In the genomic region with DNA sequence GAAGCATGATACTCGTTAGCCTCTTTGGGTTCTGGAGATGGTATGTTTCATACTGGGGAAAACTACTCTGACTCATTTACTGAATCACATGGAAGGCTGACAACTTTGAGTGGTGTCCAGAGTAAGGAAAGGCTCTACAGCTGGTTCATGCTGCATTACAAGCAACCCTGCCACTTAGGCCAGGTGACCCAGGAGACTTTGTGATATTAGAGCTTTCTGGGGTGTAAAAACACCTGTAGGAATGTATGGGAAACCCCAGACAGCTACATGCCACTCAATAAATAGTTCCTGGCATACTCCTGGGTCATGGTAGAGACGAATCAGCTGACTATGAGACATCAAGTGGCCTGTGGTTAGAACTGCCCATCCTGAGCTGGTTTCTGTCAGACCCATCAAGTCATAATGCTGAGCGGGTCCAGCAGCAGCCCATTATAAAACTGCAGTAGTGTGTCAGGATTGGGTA, we compare ENCODE assay signal across 23 cellular contexts. TPM values are rescaled to one million over a fixed set of nuclear protein-coding genes. Genes with fewer than 3 reads are reported as not detected.
DNase-seq lines count a peak whose midpoint lies in the region; ATAC-seq and TF ChIP-seq lines count a peak whose summit lies in the region.
"Had no signal": no experiment of that assay in that cellular context is flagged by ENCODE, and none has a peak within 500 bp of the region (broad histone marks: within the 10 kb centered on the region; RNA-seq: fewer than 3 reads in every experiment).

No MANE protein-coding gene starts in this region.

- CTCF ChIA-PET in mammary epithelial cell (lab: Charles Lee; ENCODE audit: low non-redundant PET) (no interaction called here), MCF 10A (lab: Yijun Ruan, JAX) (interaction anchor here (0.6 to 1.1 kb wide), 3 partner anchors 13 to 153 kb away, joined by 3 read pairs; no protein-coding TSS in a partner anchor)

- BruUV-seq in mammary epithelial cell (replicated peaks; lab: Mats Ljungman, UMichigan), result no TSS peak
- BruUV-seq in MCF 10A (replicated peaks; lab: Mats Ljungman, UMichigan), result no TSS peak

- POLR2A ChIA-PET in MCF 10A (lab: Yijun Ruan, JAX), result no interaction called here

- H3K36me3 ChIP-seq in mammary epithelial cell (ENCODE audit: insufficient read depth, low read length) (no peaks in the 10 kb centered on the region), fibroblast of lung (ENCODE audit: control insufficient read depth, insufficient read depth, low read length) (no peaks in the 10 kb centered on the region)
- H3K36me3 ChIP-seq: BE2C, transverse colon had no signal

- H3K9ac ChIP-seq in mammary epithelial cell (ENCODE audit: insufficient read depth, low read length) (no peak overlapping the region), fibroblast of lung (ENCODE audit: insufficient read depth, low read length) (no peak overlapping the region)

- peaks cover 7% of the 10 kb centered on the region for H3K4me1 ChIP-seq in mammary epithelial cell (ENCODE audit: insufficient read depth, low read length)
- H3K4me1 ChIP-seq in fibroblast of lung (ENCODE audit: control insufficient read depth, extremely low read depth, insufficient read depth, low read length), result peaks cover 3% of the 10 kb centered on the region
- H3K4me1 ChIP-seq: BE2C, transverse colon had no signal

- H3K4me3 Mint-ChIP-seq in MCF 10A (ENCODE audit: unreplicated experiment), result no peak overlapping the region
- H3K4me3 Mint-ChIP-seq: activated CD4-positive, alpha-beta T cell treated with anti-CD3 and anti-CD28 coated beads for 36 hours; activated naive CD4-positive, alpha-beta T cell treated with anti-CD3 and anti-CD28 coated beads for 36 hours; memory B cell; naive thymus-derived CD4-positive, alpha-beta T cell; stimulated activated naive CD8-positive, alpha-beta T cell treated with anti-CD3 and anti-CD28 coated beads, Interleukin-15, amount 100 ng/mL, for 72 hours had no signal

- in situ Hi-C loops in mammary epithelial cell (cut with MboI; ENCODE audit: low sequenced_read_pairs in 2 of 2), result no loop called here

- dilution Hi-C loops in mammary epithelial cell (cut with HindIII; ENCODE audit: low sequenced_read_pairs), result loop anchor here (5.0 kb wide), 1 partner anchor 35 kb away; no protein-coding TSS in a partner anchor

- H4K20me1 ChIP-seq in mammary epithelial cell (ENCODE audit: insufficient read depth, low read length), result no peaks in the 10 kb centered on the region
- H4K20me1 ChIP-seq in fibroblast of lung (ENCODE audit: control insufficient read depth, extremely low read depth, insufficient read depth, low read length), result no peaks in the 10 kb centered on the region

- ATAC-seq in SK-N-SH treated with all-trans-retinoic acid at 6 μM for 48 hours, result peak; percentile 40; the same call in 2 of the 3 replicates
- no peak for ATAC-seq in HG03175 (IDR thresholded peaks at IDR 0.05; ENCODE audit: unreplicated experiment)
- ATAC-seq: activated CD4-positive, alpha-beta T cell treated with anti-CD3 and anti-CD28 coated beads for 36 hours; naive thymus-derived CD4-positive, alpha-beta T cell; right cardiac atrium; stimulated activated naive CD8-positive, alpha-beta T cell treated with anti-CD3 and anti-CD28 coated beads, Interleukin-15, amount 100 ng/mL, for 72 hours had no signal

- no peaks in the 10 kb centered on the region for H3K4me1 Mint-ChIP-seq in MCF 10A (ENCODE audit: insufficient read depth, unreplicated experiment)
- H3K4me1 Mint-ChIP-seq: activated CD4-positive, alpha-beta T cell treated with anti-CD3 and anti-CD28 coated beads for 36 hours; memory B cell; naive thymus-derived CD4-positive, alpha-beta T cell; stimulated activated naive CD8-positive, alpha-beta T cell treated with anti-CD3 and anti-CD28 coated beads, Interleukin-15, amount 100 ng/mL, for 72 hours had no signal

- H3K9me3 Mint-ChIP-seq in MCF 10A (ENCODE audit: unreplicated experiment), result no peaks in the 10 kb centered on the region
- H3K9me3 Mint-ChIP-seq: activated naive CD4-positive, alpha-beta T cell treated with anti-CD3 and anti-CD28 coated beads for 36 hours; memory B cell; stimulated activated naive CD8-positive, alpha-beta T cell treated with anti-CD3 and anti-CD28 coated beads, Interleukin-15, amount 100 ng/mL, for 72 hours had no signal

- H3K27ac ChIP-seq in mammary epithelial cell (ENCODE audit: insufficient read depth, low read depth, low read length), result no peak overlapping the region
- H3K27ac ChIP-seq in fibroblast of lung (ENCODE audit: insufficient read depth, low read length), result no peak overlapping the region
- H3K27ac ChIP-seq: 22Rv1, transverse colon had no signal

- H3K4me3 ChIP-seq in mammary epithelial cell (replicated peaks in 1 of 3; ENCODE audit: insufficient read depth in 1 of 3, low read depth in 2 of 3, low read length in 3 of 3) (no peak overlapping the region), fibroblast of lung (replicated peaks in 1 of 4; ENCODE audit: control extremely low read depth in 1 of 4, insufficient read depth in 1 of 4, low read depth in 3 of 4, low read length in 4 of 4) (no peak overlapping the region)
- H3K4me3 ChIP-seq: transverse colon had no signal

- no peaks in the 10 kb centered on the region for H3K36me3 Mint-ChIP-seq in MCF 10A (ENCODE audit: insufficient read depth, unreplicated experiment)
- H3K36me3 Mint-ChIP-seq: memory B cell had no signal

- H3K79me2 ChIP-seq in mammary epithelial cell (ENCODE audit: insufficient read depth, low read length) (no peaks in the 10 kb centered on the region), fibroblast of lung (ENCODE audit: control insufficient read depth, insufficient read depth, low read length) (no peaks in the 10 kb centered on the region)

- no peaks in the 10 kb centered on the region for H3K9me3 ChIP-seq in mammary epithelial cell (replicated peaks; ENCODE audit: insufficient read depth, low read length)
- no peaks in the 10 kb centered on the region for H3K9me3 ChIP-seq in fibroblast of lung (ENCODE audit: control insufficient read depth, insufficient read depth, low read depth, low read length)
- H3K9me3 ChIP-seq: BE2C, transverse colon had no signal

- H3K27me3 ChIP-seq in mammary epithelial cell (ENCODE audit: insufficient read depth, low read length) (no peaks in the 10 kb centered on the region), fibroblast of lung (ENCODE audit: control insufficient read depth, insufficient read depth, low read length) (peaks cover 5% of the 10 kb centered on the region)
- H3K27me3 ChIP-seq: BE2C had no signal

- H3K27ac Mint-ChIP-seq in MCF 10A (ENCODE audit: low read depth, unreplicated experiment), result no peak overlapping the region
- H3K27ac Mint-ChIP-seq: activated CD4-positive, alpha-beta T cell treated with anti-CD3 and anti-CD28 coated beads for 36 hours; activated naive CD4-positive, alpha-beta T cell treated with anti-CD3 and anti-CD28 coated beads for 36 hours; memory B cell; naive thymus-derived CD4-positive, alpha-beta T cell; stimulated activated naive CD8-positive, alpha-beta T cell treated with anti-CD3 and anti-CD28 coated beads, Interleukin-15, amount 100 ng/mL, for 72 hours had no signal

- H3K27me3 Mint-ChIP-seq in MCF 10A (ENCODE audit: insufficient read depth, unreplicated experiment), result peaks cover 22% of the 10 kb centered on the region

- intact Hi-C loops in mammary epithelial cell (cut with micrococcal nuclease) (no loop called here), MCF 10A (cut with micrococcal nuclease) (no loop called here)

- no peak overlapping the region for H3K4me2 ChIP-seq in mammary epithelial cell (ENCODE audit: insufficient read depth, low read depth, low read length)
- H3K4me2 ChIP-seq in fibroblast of lung (ENCODE audit: extremely low read depth, insufficient read depth, low read length), result no peak overlapping the region

- DNase-seq in mammary epithelial cell (peak; percentile 75), MCF 10A (ENCODE audit: unreplicated experiment) (no peak), fibroblast of lung (ENCODE audit: low read depth in 2 of 2) (peak; percentile 17 to 68), HuH-7.5 (ENCODE audit: low spot score) (no peak), NCI-H1105 (lab: John Stamatoyannopoulos, UW) (no peak)
- no peak for DNase-seq in stimulated activated CD4-positive, alpha-beta T cell treated with anti-CD3 and anti-CD28 coated beads, Interleukin-1b, Interleukin-23, amount 100 ng/mL, for 48 hours
- DNase-seq: activated CD4-positive, alpha-beta T cell treated with anti-CD3 and anti-CD28 coated beads for 36 hours; activated naive CD4-positive, alpha-beta T cell treated with anti-CD3 and anti-CD28 coated beads for 36 hours; activated T-cell treated with anti-CD3 and anti-CD28 coated beads, Interleukin-2, amount 50 U/mL, for 48 hours; anterior cingulate cortex; BE2C; glutamatergic neuron; naive thymus-derived CD4-positive, alpha-beta T cell; NCI-H446 treated with DMSO at 0.1 percent for 48 hours; right cardiac atrium; stimulated activated CD4-positive, alpha-beta T cell treated with anti-CD3 and anti-CD28 coated beads, Interleukin-12 subunit alpha, Interleukin-12 subunit beta, amount 100 ng/mL, for 4 hours; stimulated activated naive CD8-positive, alpha-beta T cell treated with anti-CD3 and anti-CD28 coated beads, Interleukin-15, amount 100 ng/mL, for 72 hours; transverse colon had no signal

- H2AFZ ChIP-seq in mammary epithelial cell (ENCODE audit: low read depth, low read length) (no peak overlapping the region), fibroblast of lung (ENCODE audit: low read length) (no peak overlapping the region)

- WGBS in mammary epithelial cell (ENCODE audit: low coverage, missing lambda C conversion rate), result 80% methylated on average over 3 of the region's 3 CpGs

- TF ChIP-seq CTCF in mammary epithelial cell (conservative IDR thresholded peaks at IDR 0.05 in 1 of 2, IDR thresholded peaks at IDR 0.05 in 1 of 2; ENCODE audit: extremely low read depth in 1 of 2, insufficient read depth in 1 of 2, low read depth in 1 of 2, low read length in 2 of 2) (no peak), MCF 10A (IDR thresholded peaks at IDR 0.05; ENCODE audit: unreplicated experiment) (no peak), fibroblast of lung (conservative IDR thresholded peaks at IDR 0.05 in 1 of 2, IDR thresholded peaks at IDR 0.05 in 1 of 2; ENCODE audit: low read depth in 1 of 2, low read length in 2 of 2) (no peak)

TF ChIP-seq in SK-N-SH treated with all-trans-retinoic acid at 6 μM for 48 hours, 23 proteins besides CTCF, POLR2A, EP300 and RAD21 (continues in another document):
- TF ChIP-seq ZNF565 (CRISPR knock-in tag; conservative IDR thresholded peaks at IDR 0.05; ENCODE audit: low read depth) (no peak), SNAI2 (CRISPR knock-in tag; IDR thresholded peaks at IDR 0.05) (no peak), TOX (CRISPR knock-in tag; IDR thresholded peaks at IDR 0.05; ENCODE audit: borderline replicate concordance) (no peak)

RNA-seq across cellular contexts. Expression of gene TCF7L1, which starts 21.3 kb away (rescaled TPM):
- total RNA-seq in mammary epithelial cell (10 to 100 TPM in 1 of 2 donors, 1 to 10 TPM in 1; 6.3 to 26.4 TPM), MCF 10A (2022) (0.81 and 1.1 TPM in 2 replicates), fibroblast of lung (0.51 and 0.83 TPM in 2 replicates)
- polyA plus RNA-seq in mammary epithelial cell (3.1 TPM), fibroblast of lung (1.5 and 1.9 TPM in 2 replicates)
- polyA minus RNA-seq in mammary epithelial cell (7.4 TPM), fibroblast of lung (ENCODE audit: low replicate concordance) (6.6 and 9.9 TPM in 2 replicates)
- 8.0 and 10.2 TPM in 2 replicates for polyA plus RNA-seq in fibroblast of lung (2012)
- total RNA-seq: T-helper 1 cell treated with Interleukin-12 subunit alpha and Interleukin-12 subunit beta and Interleukin-4 antibody, amounts not matched to agents 30 ng/mL and 1 ng/mL, for 36 hours had no signal

Comparison
In these comparisons a context has a peak if more than half of its experiments do, and no peak if none do; other contexts are left out.
1. DNase-seq: peak in mammary epithelial cell (single experiment) and fibroblast of lung (2 of 2); none in MCF 10A (single experiment), HuH-7.5 (single experiment), NCI-H1105 (single experiment) and stimulated activated CD4-positive, alpha-beta T cell treated with anti-CD3 and anti-CD28 coated beads, Interleukin-1b, Interleukin-23, amount 100 ng/mL, for 48 hours (single experiment).